24 cellular contexts compared by ENCODE assay signal in genomic region chr17:77022766-77023165, GRCh38.
"Had no signal": no experiment of that assay in that cellular context is flagged by ENCODE, and none has a peak within 500 bp of the region (broad histone marks: within the 10 kb centered on the region; RNA-seq: fewer than 3 reads in every experiment).

No MANE protein-coding gene starts in this region.

- H3K36me3 ChIP-seq: colonic mucosa, gastrocnemius medialis, heart left ventricle, left lung, lower lobe of right lung had no signal

- ATAC-seq: effector memory CD8-positive, alpha-beta T cell; esophagus mucosa; gastrocnemius medialis; heart left ventricle; left cardiac atrium; left lung; left ventricle myocardium superior; lower lobe of right lung; naive thymus-derived CD4-positive, alpha-beta T cell; natural killer cell had no signal

- H3K9me3 ChIP-seq: colonic mucosa, gastrocnemius medialis had no signal

- H2AFZ ChIP-seq: hepatocyte had no signal

- H3K27ac Mint-ChIP-seq: dendritic cell treated with granulocyte-macrophage colony-stimulating factor and Interleukin-4, amounts not matched to agents 40 ng/mL and 50 ng/mL, for 4 days; effector memory CD8-positive, alpha-beta T cell; endodermal cell; memory B cell; naive thymus-derived CD4-positive, alpha-beta T cell; natural killer cell had no signal

- H3K4me1 ChIP-seq: colonic mucosa, gastrocnemius medialis, heart left ventricle, left lung, lower lobe of right lung had no signal

- H3K79me2 ChIP-seq: hepatocyte had no signal

- H3K27me3 ChIP-seq: colonic mucosa, hepatocyte, left lung had no signal

- H3K36me3 Mint-ChIP-seq: natural killer cell had no signal

- H3K4me3 ChIP-seq: colonic mucosa, gastrocnemius medialis, heart left ventricle, hepatocyte, left lung, lower lobe of right lung had no signal

- DNase-seq: colonic mucosa; cortex of kidney; effector CD8-positive, alpha-beta T cell; effector memory CD8-positive, alpha-beta T cell; endodermal cell; erythroblast; foreskin fibroblast; foreskin melanocyte; gastrocnemius medialis; heart left ventricle; hypothalamus; left cardiac atrium; left lung; left ventricle myocardium superior; lower lobe of right lung; mesendoderm; midbrain; naive thymus-derived CD4-positive, alpha-beta T cell; natural killer cell had no signal

- H3K4me3 Mint-ChIP-seq: dendritic cell treated with granulocyte-macrophage colony-stimulating factor and Interleukin-4, amounts not matched to agents 40 ng/mL and 50 ng/mL, for 4 days; effector memory CD8-positive, alpha-beta T cell; endodermal cell; memory B cell; naive thymus-derived CD4-positive, alpha-beta T cell; natural killer cell had no signal

- H3K4me1 Mint-ChIP-seq: endodermal cell; memory B cell; naive thymus-derived CD4-positive, alpha-beta T cell; natural killer cell had no signal

- H3K27me3 Mint-ChIP-seq: dendritic cell treated with granulocyte-macrophage colony-stimulating factor and Interleukin-4, amounts not matched to agents 40 ng/mL and 50 ng/mL, for 4 days had no signal

- H3K4me2 ChIP-seq: hepatocyte had no signal

- H3K9me3 Mint-ChIP-seq: dendritic cell treated with granulocyte-macrophage colony-stimulating factor and Interleukin-4, amounts not matched to agents 40 ng/mL and 50 ng/mL, for 4 days; effector memory CD8-positive, alpha-beta T cell had no signal

- H3K27ac ChIP-seq: colonic mucosa, epithelial cell of prostate, gastrocnemius medialis, heart left ventricle, hepatocyte, left lung, lower lobe of right lung had no signal
